ENCODE assay signal across 13 cellular contexts in the genomic region with DNA sequence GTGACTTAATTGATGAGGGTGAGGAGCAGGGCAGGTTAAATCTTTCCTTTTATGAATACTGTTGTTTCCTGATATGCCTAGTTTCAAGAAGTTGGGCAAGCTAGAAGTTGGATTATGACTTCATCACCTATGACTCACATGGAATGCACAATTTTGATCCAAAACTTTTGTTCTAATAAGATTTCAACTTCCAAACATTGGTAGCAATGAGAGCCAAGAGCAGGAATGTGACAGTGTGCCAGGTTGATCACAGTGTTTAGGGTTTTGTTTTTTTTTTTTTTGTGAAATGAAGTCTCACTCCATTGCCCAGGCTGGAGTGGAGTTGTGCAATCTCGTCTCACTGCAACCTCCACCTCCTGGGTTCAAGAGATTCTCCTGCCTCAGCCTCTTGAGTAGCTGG.
DNase-seq lines count a peak whose midpoint lies in the region; ATAC-seq and TF ChIP-seq lines count a peak whose summit lies in the region.
"Had no signal": no experiment of that assay in that cellular context is flagged by ENCODE, and none has a peak within 500 bp of the region (broad histone marks: within the 10 kb centered on the region; RNA-seq: fewer than 3 reads in every experiment).

No MANE protein-coding gene starts in this region.

- peak; percentile 82 for DNase-seq in EH (ENCODE audit: low read depth)
- DNase-seq in RWPE2 (ENCODE audit: low spot score), result no peak
- peak; percentile 91 for DNase-seq in fibroblast of pulmonary artery (ENCODE audit: low read depth)
- DNase-seq in sciatic nerve (ENCODE audit: low spot score), result no peak
- DNase-seq in central memory CD4-positive, alpha-beta T cell, result no peak
- no peak for DNase-seq in SHP77 treated with DMSO at 0.1 percent for 48 hours (lab: John Stamatoyannopoulos, UW)
- no peak for DNase-seq in activated naive CD8-positive, alpha-beta T cell treated with anti-CD3 and anti-CD28 coated beads, Interleukin-2, amount 50 U/mL, for 24 hours
- DNase-seq: activated CD4-positive, alpha-beta T cell treated with anti-CD3 and anti-CD28 coated beads, Interleukin-2, amount 50 U/mL, for 1 hour; activated naive CD4-positive, alpha-beta T cell; COR-L47; effector memory CD4-positive, alpha-beta T cell; NCI-H510A had no signal

- H3K9me3 ChIP-seq in RWPE2 (ENCODE audit: severe bottlenecking), result no peaks in the 10 kb centered on the region

- ATAC-seq in RWPE2 (ENCODE audit: low read depth) (peak; percentile 52), sciatic nerve (peak; percentile 89), GM21619 (IDR thresholded peaks at IDR 0.05; ENCODE audit: unreplicated experiment) (no peak)
- ATAC-seq in activated naive CD8-positive, alpha-beta T cell treated with anti-CD3 and anti-CD28 coated beads, Interleukin-2, amount 50 U/mL, for 24 hours, result no peak

- H3K9me3 Mint-ChIP-seq in activated naive CD8-positive, alpha-beta T cell treated with anti-CD3 and anti-CD28 coated beads, Interleukin-2, amount 50 U/mL, for 24 hours, result no peaks in the 10 kb centered on the region

- H3K27me3 ChIP-seq in RWPE2 (ENCODE audit: insufficient read depth, poor library complexity, severe bottlenecking), result no peaks in the 10 kb centered on the region

- H3K4me1 Mint-ChIP-seq in activated naive CD8-positive, alpha-beta T cell treated with anti-CD3 and anti-CD28 coated beads, Interleukin-2, amount 50 U/mL, for 24 hours, result no peaks in the 10 kb centered on the region

- no peaks in the 10 kb centered on the region for H3K36me3 Mint-ChIP-seq in activated naive CD8-positive, alpha-beta T cell treated with anti-CD3 and anti-CD28 coated beads, Interleukin-2, amount 50 U/mL, for 24 hours (ENCODE audit: low read depth)

- intact Hi-C loops in sciatic nerve (cut with DNase I), result no loop called here

- peaks cover 2% of the 10 kb centered on the region for H3K4me1 ChIP-seq in RWPE2 (ENCODE audit: insufficient read depth, poor library complexity, severe bottlenecking)

- H3K4me3 Mint-ChIP-seq in activated naive CD8-positive, alpha-beta T cell treated with anti-CD3 and anti-CD28 coated beads, Interleukin-2, amount 50 U/mL, for 24 hours, result no peak overlapping the region

- no peak overlapping the region for H3K27ac Mint-ChIP-seq in activated naive CD8-positive, alpha-beta T cell treated with anti-CD3 and anti-CD28 coated beads, Interleukin-2, amount 50 U/mL, for 24 hours

- no peaks in the 10 kb centered on the region for H3K36me3 ChIP-seq in RWPE2 (ENCODE audit: low read depth)

- H3K4me3 ChIP-seq in RWPE2 (ENCODE audit: severe bottlenecking) (no peak overlapping the region), fibroblast of pulmonary artery (replicated peaks; ENCODE audit: low read depth, low read length) (no peak overlapping the region)

- no peak for TF ChIP-seq CTCF in RWPE2 (IDR thresholded peaks at IDR 0.05; ENCODE audit: poor library complexity, severe bottlenecking)
- TF ChIP-seq CTCF in fibroblast of pulmonary artery (IDR thresholded peaks at IDR 0.05; ENCODE audit: low read length, missing control alignments), result no peak

- H3K27me3 Mint-ChIP-seq in activated naive CD8-positive, alpha-beta T cell treated with anti-CD3 and anti-CD28 coated beads, Interleukin-2, amount 50 U/mL, for 24 hours, result peaks cover 19% of the 10 kb centered on the region

- peak overlapping the region; percentile 19 for H3K27ac ChIP-seq in RWPE2 (ENCODE audit: poor library complexity, severe bottlenecking)

Comparison
In these comparisons a context has a peak if more than half of its experiments do, and no peak if none do; other contexts are left out.
1. DNase-seq: peak in EH (single experiment) and fibroblast of pulmonary artery (single experiment); none in RWPE2 (single experiment), sciatic nerve (single experiment), central memory CD4-positive, alpha-beta T cell (single experiment), SHP77 treated with DMSO at 0.1 percent for 48 hours (single experiment) and activated naive CD8-positive, alpha-beta T cell treated with anti-CD3 and anti-CD28 coated beads, Interleukin-2, amount 50 U/mL, for 24 hours (single experiment).
2. ATAC-seq: peak in RWPE2 (single experiment) and sciatic nerve (single experiment); none in GM21619 (single experiment) and activated naive CD8-positive, alpha-beta T cell treated with anti-CD3 and anti-CD28 coated beads, Interleukin-2, amount 50 U/mL, for 24 hours (single experiment).